In the genomic region with DNA sequence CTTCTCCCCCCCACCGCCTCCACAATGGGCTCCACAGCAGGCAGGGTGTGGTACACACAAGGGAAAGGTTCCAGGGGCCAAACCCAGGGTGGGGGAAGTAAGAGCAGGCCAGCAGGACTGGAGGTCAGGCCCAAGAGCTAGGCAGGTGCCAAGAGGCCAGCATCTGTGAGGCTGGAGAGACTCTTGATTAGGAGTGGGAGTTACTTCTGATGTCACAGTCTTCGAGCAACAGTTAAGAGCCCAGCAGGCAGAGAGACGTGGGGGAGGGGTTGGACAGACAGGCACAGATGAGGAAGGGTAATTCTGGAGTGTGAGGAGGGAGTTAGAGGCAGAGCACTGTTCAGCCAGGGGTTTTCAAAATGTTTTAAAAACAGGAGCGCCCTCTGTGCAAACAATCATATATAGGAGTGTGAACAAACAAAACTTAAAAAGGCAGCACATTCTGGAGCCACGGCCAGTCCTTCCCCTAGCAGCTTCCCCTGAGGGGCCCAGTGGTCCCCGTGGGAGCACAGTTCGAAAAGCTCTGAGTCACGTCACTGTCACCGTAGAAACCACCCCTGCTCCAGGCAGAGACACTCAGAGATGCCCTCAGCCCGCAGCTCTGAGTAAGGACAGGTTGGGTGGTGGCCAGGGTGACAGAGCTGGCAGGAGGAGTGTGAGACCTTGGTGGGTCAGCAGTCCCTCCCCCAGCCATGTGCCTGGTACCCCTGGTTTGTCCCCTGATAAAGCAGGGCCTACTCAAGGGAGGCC, we compare ENCODE assay signal across 1 cellular context.
A peak's percentile ranks its signal among the peaks of the same experiment; 100 is the strongest.
TF ChIP-seq lines count a peak whose summit lies in the region.

No MANE protein-coding gene starts in this region.

TF ChIP-seq in K562, 482 proteins besides CTCF, POLR2A, EP300 and RAD21 (continued from another document and continues in another):
- TF ChIP-seq, protein P1, sequence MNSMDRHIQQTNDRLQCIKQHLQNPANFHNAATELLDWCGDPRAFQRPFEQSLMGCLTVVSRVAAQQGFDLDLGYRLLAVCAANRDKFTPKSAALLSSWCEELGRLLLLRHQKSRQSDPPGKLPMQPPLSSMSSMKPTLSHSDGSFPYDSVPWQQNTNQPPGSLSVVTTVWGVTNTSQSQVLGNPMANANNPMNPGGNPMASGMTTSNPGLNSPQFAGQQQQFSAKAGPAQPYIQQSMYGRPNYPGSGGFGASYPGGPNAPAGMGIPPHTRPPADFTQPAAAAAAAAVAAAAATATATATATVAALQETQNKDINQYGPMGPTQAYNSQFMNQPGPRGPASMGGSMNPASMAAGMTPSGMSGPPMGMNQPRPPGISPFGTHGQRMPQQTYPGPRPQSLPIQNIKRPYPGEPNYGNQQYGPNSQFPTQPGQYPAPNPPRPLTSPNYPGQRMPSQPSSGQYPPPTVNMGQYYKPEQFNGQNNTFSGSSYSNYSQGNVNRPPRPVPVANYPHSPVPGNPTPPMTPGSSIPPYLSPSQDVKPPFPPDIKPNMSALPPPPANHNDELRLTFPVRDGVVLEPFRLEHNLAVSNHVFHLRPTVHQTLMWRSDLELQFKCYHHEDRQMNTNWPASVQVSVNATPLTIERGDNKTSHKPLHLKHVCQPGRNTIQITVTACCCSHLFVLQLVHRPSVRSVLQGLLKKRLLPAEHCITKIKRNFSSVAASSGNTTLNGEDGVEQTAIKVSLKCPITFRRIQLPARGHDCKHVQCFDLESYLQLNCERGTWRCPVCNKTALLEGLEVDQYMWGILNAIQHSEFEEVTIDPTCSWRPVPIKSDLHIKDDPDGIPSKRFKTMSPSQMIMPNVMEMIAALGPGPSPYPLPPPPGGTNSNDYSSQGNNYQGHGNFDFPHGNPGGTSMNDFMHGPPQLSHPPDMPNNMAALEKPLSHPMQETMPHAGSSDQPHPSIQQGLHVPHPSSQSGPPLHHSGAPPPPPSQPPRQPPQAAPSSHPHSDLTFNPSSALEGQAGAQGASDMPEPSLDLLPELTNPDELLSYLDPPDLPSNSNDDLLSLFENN (IDR thresholded peaks at IDR 0.05; ENCODE audit: low read depth in 2 of 2, low read length in 2 of 2): no peak
- TF ChIP-seq ZNF551 (CRISPR knock-in tag; IDR thresholded peaks at IDR 0.05) (no peak), BCOR (IDR thresholded peaks at IDR 0.05) (no peak), KLF13 (tag; IDR thresholded peaks at IDR 0.05; ENCODE audit: borderline replicate concordance, low read depth) (no peak), SRSF1 (IDR thresholded peaks at IDR 0.05; ENCODE audit: low read depth, low read length) (no peak), ZNF778 (CRISPR knock-in tag; IDR thresholded peaks at IDR 0.05) (no peak), ZNF282 (CRISPR knock-in tag; IDR thresholded peaks at IDR 0.05) (no peak), SUPT5H (IDR thresholded peaks at IDR 0.05) (no peak), CBX8 (IDR thresholded peaks at IDR 0.05; ENCODE audit: borderline replicate concordance, extremely low read depth, low read depth, low read length, poor library complexity, severe bottlenecking) (no peak), NFRKB (IDR thresholded peaks at IDR 0.05; ENCODE audit: low read depth) (no peak), ZNF408 (CRISPR knock-in tag; IDR thresholded peaks at IDR 0.05; ENCODE audit: low read depth) (no peak), PHF21A (IDR thresholded peaks at IDR 0.05; ENCODE audit: borderline replicate concordance, low read depth) (no peak), PHB2 (IDR thresholded peaks at IDR 0.05; ENCODE audit: low read depth) (no peak), TSC22D4 (tag; IDR thresholded peaks at IDR 0.05) (no peak), TAF7 (tag; IDR thresholded peaks at IDR 0.05) (no peak), RBBP5 (IDR thresholded peaks at IDR 0.05; ENCODE audit: borderline replicate concordance, insufficient read depth, low read length, poor library complexity, severe bottlenecking) (peak; percentile 53), TEAD2 (tag; IDR thresholded peaks at IDR 0.05) (no peak), SIRT6 (IDR thresholded peaks at IDR 0.05; ENCODE audit: low read depth, low read length) (no peak), CREB1 (IDR thresholded peaks at IDR 0.05) (peak; percentile 70), CREB1 (CRISPR knock-in tag; IDR thresholded peaks at IDR 0.05) (peak; percentile 11; the same call in 1 of the 2 replicates)
- TF ChIP-seq, protein P2, sequence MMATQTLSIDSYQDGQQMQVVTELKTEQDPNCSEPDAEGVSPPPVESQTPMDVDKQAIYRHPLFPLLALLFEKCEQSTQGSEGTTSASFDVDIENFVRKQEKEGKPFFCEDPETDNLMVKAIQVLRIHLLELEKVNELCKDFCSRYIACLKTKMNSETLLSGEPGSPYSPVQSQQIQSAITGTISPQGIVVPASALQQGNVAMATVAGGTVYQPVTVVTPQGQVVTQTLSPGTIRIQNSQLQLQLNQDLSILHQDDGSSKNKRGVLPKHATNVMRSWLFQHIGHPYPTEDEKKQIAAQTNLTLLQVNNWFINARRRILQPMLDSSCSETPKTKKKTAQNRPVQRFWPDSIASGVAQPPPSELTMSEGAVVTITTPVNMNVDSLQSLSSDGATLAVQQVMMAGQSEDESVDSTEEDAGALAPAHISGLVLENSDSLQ (IDR thresholded peaks at IDR 0.05): peak; percentile 77
- TF ChIP-seq, protein P3, sequence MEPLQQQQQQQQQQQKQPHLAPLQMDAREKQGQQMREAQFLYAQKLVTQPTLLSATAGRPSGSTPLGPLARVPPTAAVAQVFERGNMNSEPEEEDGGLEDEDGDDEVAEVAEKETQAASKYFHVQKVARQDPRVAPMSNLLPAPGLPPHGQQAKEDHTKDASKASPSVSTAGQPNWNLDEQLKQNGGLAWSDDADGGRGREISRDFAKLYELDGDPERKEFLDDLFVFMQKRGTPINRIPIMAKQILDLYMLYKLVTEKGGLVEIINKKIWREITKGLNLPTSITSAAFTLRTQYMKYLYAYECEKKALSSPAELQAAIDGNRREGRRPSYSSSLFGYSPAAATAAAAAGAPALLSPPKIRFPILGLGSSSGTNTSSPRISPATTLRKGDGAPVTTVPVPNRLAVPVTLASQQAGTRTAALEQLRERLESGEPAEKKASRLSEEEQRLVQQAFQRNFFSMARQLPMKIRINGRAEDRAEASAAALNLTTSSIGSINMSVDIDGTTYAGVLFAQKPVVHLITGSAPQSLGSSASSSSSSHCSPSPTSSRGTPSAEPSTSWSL (CRISPR knock-in tag; IDR thresholded peaks at IDR 0.05; ENCODE audit: borderline replicate concordance): 0 out of 2 replicates have a peak, but pooled peaks have one; percentile 70
- TF ChIP-seq, protein P4, sequence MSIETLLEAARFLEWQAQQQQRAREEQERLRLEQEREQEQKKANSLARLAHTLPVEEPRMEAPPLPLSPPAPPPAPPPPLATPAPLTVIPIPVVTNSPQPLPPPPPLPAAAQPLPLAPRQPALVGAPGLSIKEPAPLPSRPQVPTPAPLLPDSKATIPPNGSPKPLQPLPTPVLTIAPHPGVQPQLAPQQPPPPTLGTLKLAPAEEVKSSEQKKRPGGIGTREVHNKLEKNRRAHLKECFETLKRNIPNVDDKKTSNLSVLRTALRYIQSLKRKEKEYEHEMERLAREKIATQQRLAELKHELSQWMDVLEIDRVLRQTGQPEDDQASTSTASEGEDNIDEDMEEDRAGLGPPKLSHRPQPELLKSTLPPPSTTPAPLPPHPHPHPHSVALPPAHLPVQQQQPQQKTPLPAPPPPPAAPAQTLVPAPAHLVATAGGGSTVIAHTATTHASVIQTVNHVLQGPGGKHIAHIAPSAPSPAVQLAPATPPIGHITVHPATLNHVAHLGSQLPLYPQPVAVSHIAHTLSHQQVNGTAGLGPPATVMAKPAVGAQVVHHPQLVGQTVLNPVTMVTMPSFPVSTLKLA (conservative IDR thresholded peaks at IDR 0.05): 0 out of 4 replicates have a peak, but pooled peaks of 1 of the 2 experiments have one; percentile 17
- TF ChIP-seq, protein P5, sequence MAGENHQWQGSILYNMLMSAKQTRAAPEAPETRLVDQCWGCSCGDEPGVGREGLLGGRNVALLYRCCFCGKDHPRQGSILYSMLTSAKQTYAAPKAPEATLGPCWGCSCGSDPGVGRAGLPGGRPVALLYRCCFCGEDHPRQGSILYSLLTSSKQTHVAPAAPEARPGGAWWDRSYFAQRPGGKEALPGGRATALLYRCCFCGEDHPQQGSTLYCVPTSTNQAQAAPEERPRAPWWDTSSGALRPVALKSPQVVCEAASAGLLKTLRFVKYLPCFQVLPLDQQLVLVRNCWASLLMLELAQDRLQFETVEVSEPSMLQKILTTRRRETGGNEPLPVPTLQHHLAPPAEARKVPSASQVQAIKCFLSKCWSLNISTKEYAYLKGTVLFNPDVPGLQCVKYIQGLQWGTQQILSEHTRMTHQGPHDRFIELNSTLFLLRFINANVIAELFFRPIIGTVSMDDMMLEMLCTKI (IDR thresholded peaks at IDR 0.05; ENCODE audit: partially characterized antibody): no peak
- TF ChIP-seq, protein P6, sequence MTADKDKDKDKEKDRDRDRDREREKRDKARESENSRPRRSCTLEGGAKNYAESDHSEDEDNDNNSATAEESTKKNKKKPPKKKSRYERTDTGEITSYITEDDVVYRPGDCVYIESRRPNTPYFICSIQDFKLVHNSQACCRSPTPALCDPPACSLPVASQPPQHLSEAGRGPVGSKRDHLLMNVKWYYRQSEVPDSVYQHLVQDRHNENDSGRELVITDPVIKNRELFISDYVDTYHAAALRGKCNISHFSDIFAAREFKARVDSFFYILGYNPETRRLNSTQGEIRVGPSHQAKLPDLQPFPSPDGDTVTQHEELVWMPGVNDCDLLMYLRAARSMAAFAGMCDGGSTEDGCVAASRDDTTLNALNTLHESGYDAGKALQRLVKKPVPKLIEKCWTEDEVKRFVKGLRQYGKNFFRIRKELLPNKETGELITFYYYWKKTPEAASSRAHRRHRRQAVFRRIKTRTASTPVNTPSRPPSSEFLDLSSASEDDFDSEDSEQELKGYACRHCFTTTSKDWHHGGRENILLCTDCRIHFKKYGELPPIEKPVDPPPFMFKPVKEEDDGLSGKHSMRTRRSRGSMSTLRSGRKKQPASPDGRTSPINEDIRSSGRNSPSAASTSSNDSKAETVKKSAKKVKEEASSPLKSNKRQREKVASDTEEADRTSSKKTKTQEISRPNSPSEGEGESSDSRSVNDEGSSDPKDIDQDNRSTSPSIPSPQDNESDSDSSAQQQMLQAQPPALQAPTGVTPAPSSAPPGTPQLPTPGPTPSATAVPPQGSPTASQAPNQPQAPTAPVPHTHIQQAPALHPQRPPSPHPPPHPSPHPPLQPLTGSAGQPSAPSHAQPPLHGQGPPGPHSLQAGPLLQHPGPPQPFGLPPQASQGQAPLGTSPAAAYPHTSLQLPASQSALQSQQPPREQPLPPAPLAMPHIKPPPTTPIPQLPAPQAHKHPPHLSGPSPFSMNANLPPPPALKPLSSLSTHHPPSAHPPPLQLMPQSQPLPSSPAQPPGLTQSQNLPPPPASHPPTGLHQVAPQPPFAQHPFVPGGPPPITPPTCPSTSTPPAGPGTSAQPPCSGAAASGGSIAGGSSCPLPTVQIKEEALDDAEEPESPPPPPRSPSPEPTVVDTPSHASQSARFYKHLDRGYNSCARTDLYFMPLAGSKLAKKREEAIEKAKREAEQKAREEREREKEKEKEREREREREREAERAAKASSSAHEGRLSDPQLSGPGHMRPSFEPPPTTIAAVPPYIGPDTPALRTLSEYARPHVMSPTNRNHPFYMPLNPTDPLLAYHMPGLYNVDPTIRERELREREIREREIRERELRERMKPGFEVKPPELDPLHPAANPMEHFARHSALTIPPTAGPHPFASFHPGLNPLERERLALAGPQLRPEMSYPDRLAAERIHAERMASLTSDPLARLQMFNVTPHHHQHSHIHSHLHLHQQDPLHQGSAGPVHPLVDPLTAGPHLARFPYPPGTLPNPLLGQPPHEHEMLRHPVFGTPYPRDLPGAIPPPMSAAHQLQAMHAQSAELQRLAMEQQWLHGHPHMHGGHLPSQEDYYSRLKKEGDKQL (CRISPR knock-in tag; IDR thresholded peaks at IDR 0.05; ENCODE audit: borderline replicate concordance): no peak
- TF ChIP-seq, protein P7, sequence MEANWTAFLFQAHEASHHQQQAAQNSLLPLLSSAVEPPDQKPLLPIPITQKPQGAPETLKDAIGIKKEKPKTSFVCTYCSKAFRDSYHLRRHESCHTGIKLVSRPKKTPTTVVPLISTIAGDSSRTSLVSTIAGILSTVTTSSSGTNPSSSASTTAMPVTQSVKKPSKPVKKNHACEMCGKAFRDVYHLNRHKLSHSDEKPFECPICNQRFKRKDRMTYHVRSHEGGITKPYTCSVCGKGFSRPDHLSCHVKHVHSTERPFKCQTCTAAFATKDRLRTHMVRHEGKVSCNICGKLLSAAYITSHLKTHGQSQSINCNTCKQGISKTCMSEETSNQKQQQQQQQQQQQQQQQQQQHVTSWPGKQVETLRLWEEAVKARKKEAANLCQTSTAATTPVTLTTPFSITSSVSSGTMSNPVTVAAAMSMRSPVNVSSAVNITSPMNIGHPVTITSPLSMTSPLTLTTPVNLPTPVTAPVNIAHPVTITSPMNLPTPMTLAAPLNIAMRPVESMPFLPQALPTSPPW (CRISPR knock-in tag; IDR thresholded peaks at IDR 0.05): peak; percentile 55
- TF ChIP-seq, protein P8, sequence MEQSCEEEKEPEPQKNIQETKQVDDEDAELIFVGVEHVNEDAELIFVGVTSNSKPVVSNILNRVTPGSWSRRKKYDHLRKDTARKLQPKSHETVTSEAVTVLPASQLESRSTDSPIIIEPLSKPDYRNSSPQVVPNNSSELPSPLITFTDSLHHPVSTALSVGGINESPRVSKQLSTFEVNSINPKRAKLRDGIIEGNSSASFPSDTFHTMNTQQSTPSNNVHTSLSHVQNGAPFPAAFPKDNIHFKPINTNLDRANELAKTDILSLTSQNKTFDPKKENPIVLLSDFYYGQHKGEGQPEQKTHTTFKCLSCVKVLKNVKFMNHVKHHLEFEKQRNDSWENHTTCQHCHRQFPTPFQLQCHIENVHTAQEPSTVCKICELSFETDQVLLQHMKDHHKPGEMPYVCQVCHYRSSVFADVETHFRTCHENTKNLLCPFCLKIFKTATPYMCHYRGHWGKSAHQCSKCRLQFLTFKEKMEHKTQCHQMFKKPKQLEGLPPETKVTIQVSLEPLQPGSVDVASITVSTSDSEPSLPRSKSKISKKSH (CRISPR knock-in tag; IDR thresholded peaks at IDR 0.05): no peak
- TF ChIP-seq, protein P9, sequence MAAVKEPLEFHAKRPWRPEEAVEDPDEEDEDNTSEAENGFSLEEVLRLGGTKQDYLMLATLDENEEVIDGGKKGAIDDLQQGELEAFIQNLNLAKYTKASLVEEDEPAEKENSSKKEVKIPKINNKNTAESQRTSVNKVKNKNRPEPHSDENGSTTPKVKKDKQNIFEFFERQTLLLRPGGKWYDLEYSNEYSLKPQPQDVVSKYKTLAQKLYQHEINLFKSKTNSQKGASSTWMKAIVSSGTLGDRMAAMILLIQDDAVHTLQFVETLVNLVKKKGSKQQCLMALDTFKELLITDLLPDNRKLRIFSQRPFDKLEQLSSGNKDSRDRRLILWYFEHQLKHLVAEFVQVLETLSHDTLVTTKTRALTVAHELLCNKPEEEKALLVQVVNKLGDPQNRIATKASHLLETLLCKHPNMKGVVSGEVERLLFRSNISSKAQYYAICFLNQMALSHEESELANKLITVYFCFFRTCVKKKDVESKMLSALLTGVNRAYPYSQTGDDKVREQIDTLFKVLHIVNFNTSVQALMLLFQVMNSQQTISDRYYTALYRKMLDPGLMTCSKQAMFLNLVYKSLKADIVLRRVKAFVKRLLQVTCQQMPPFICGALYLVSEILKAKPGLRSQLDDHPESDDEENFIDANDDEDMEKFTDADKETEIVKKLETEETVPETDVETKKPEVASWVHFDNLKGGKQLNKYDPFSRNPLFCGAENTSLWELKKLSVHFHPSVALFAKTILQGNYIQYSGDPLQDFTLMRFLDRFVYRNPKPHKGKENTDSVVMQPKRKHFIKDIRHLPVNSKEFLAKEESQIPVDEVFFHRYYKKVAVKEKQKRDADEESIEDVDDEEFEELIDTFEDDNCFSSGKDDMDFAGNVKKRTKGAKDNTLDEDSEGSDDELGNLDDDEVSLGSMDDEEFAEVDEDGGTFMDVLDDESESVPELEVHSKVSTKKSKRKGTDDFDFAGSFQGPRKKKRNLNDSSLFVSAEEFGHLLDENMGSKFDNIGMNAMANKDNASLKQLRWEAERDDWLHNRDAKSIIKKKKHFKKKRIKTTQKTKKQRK (IDR thresholded peaks at IDR 0.05; ENCODE audit: borderline replicate concordance, low read depth, low read length): no peak
